1 cellular context compared by ENCODE assay signal in genomic region chr6:4133941-4134838, GRCh38.
A peak's percentile ranks its signal among the peaks of the same experiment; 100 is the strongest.
TF ChIP-seq lines count a peak whose summit lies in the region.

No MANE protein-coding gene starts in this region.

TF ChIP-seq in HEK293, 187 proteins besides CTCF, POLR2A, EP300 and RAD21 (continued from another document):
- TF ChIP-seq PRDM4 (tag by site-specific recombination; IDR thresholded peaks at IDR 0.05) (no peak), ZNF830 (tag by site-specific recombination; IDR thresholded peaks at IDR 0.05; ENCODE audit: low read depth) (no peak), ZNF623 (tag by site-specific recombination; IDR thresholded peaks at IDR 0.05) (no peak), PRDM10 (tag by site-specific recombination; IDR thresholded peaks at IDR 0.05) (peak; percentile 54), ZBTB11 (tag by site-specific recombination; conservative IDR thresholded peaks at IDR 0.05; ENCODE audit: low read depth) (no peak), ZNF10 (tag by site-specific recombination; IDR thresholded peaks at IDR 0.05) (no peak), PRDM2 (tag by site-specific recombination; IDR thresholded peaks at IDR 0.05; ENCODE audit: borderline replicate concordance) (no peak), ZNF239 (tag by site-specific recombination; IDR thresholded peaks at IDR 0.05) (no peak)
TF ChIP-seq in HEK293: peak in this region for 6.
